In genomic region chr5:156594406-156594805, GRCh38 we compare ENCODE assay signal across 25 cellular contexts.
"Had no signal": no experiment of that assay in that cellular context is flagged by ENCODE, and none has a peak within 500 bp of the region (broad histone marks: within the 10 kb centered on the region; RNA-seq: fewer than 3 reads in every experiment).

No MANE protein-coding gene starts in this region.

- H3K4me1 ChIP-seq: ascending aorta, Peyer's patch had no signal

- H3K9me3 ChIP-seq: ascending aorta, Peyer's patch had no signal

- H3K9ac ChIP-seq: KMS-11 had no signal

- DNase-seq: activated CD4-positive, alpha-beta T cell treated with anti-CD3 and anti-CD28 coated beads for 48 hours; activated CD4-positive, alpha-beta T cell treated with anti-CD3 and anti-CD28 coated beads, Interleukin-2, amount 50 U/mL, for 4 hours; activated CD8-positive, alpha-beta memory T cell treated with anti-CD3 and anti-CD28 coated beads, Interleukin-2, amount 50 U/mL, for 48 hours; activated CD8-positive, alpha-beta T cell treated with anti-CD3 and anti-CD28 coated beads, Interleukin-2, amount 10 ng/mL, durations not matched to agents 7 days and 5 days; activated effector memory CD4-positive, alpha-beta T cell treated with Interleukin-2 at 50 U/mL for 16 hours; activated naive CD4-positive, alpha-beta T cell; activated T-cell treated with anti-CD3 and anti-CD28 coated beads, Interleukin-2, amount 50 U/mL, for 1 hour; brain microvascular endothelial cell; MM.1S; NCI-H1105 treated with DMSO at 0.1 percent for 48 hours; NCI-H146; NCI-H187 treated with DMSO at 0.1 percent for 48 hours; NCI-H2081 treated with DMSO at 0.1 percent for 48 hours; NCI-H446; NCI-H524; Peyer's patch; SHP77 treated with DMSO at 0.1 percent for 48 hours; T-cell; T-helper 2 cell had no signal

- H3K36me3 ChIP-seq: ascending aorta, brain microvascular endothelial cell, cardiac muscle cell, Peyer's patch had no signal

- H3K4me3 ChIP-seq: ascending aorta, cardiac muscle cell, Peyer's patch had no signal

- ATAC-seq: activated CD4-positive, CD25-positive, alpha-beta regulatory T cell treated with anti-CD3 and anti-CD28 coated beads, Interleukin-2, amount 50 U/mL, for 24 hours; activated CD8-positive, alpha-beta T cell treated with anti-CD3 and anti-CD28 coated beads, Interleukin-2, amount 10 ng/mL, durations not matched to agents 7 days and 5 days; HepG2; T-cell had no signal

- H3K27ac ChIP-seq: brain microvascular endothelial cell, KMS-11, RWPE1 had no signal

- H3K4me2 ChIP-seq: KMS-11 had no signal

- H3K27me3 ChIP-seq: ascending aorta, brain microvascular endothelial cell, cardiac muscle cell, Peyer's patch had no signal
